Comparison of ENCODE assay signal across 8 cellular contexts in genomic region chr1:85259118-85259865, GRCh38. TPM values are rescaled to one million over a fixed set of nuclear protein-coding genes. Genes with fewer than 3 reads are reported as not detected.
A peak's percentile ranks its signal among the peaks of the same experiment; 100 is the strongest.
DNase-seq lines count a peak whose midpoint lies in the region; ATAC-seq and TF ChIP-seq lines count a peak whose summit lies in the region.

C1orf52 (minus strand) TSS chr1:85259662; CDS start chr1:85259633, 29 bp downstream.

- DNase-seq in CD14-positive monocyte (ENCODE audit: low spot score), result peak; percentile 93
- DNase-seq in NCI-H69 (lab: John Stamatoyannopoulos, UW), result peak; percentile 90
- peak; percentile 96 for DNase-seq in activated CD4-positive, alpha-beta T cell treated with anti-CD3 and anti-CD28 coated beads, Interleukin-2, amount 50 U/mL, for 1 hour
- DNase-seq in dedifferentiated amniotic fluid mesenchymal stem cell (ENCODE audit: extremely low spot score), result peak; percentile 95
- DNase-seq in left lobe of liver (ENCODE audit: low spot score), result peak; percentile 91
- peak; percentile 96 for DNase-seq in stimulated activated CD4-positive, alpha-beta T cell treated with anti-CD3 and anti-CD28 coated beads, Interleukin-2, amount 100 ng/mL, for 4 hours (ENCODE audit: low read depth)

- peaks cover 0 to 17% (median 4%) of the 10 kb centered on the region in 7 donors for H3K9me3 Mint-ChIP-seq in CD14-positive monocyte

- intact Hi-C loops in CD14-positive monocyte (cut with micrococcal nuclease), result loop anchor here (2.0 to 10.0 kb wide), 3 partner anchors 194 to 314 kb away; a partner anchor contains a TSS

- peak; percentile 99 for TF ChIP-seq CTCF in CD14-positive monocyte (IDR thresholded peaks at IDR 0.05)

- H3K4me1 Mint-ChIP-seq in CD14-positive monocyte, result peaks cover 22% of the 10 kb centered on the region

- peak within 1 kb of the TSS; percentile 94 to 98 (median 96) for H3K27ac Mint-ChIP-seq in CD14-positive monocyte

- peaks cover 32 to 48% of the 10 kb centered on the region in 2 donors for H3K36me3 Mint-ChIP-seq in CD14-positive monocyte

- ATAC-seq in GM19351 (IDR thresholded peaks at IDR 0.05; ENCODE audit: unreplicated experiment) (peak; percentile 94), HG03521 (IDR thresholded peaks at IDR 0.05; ENCODE audit: unreplicated experiment) (peak; percentile 98), left lobe of liver (peak; percentile 98)

- H3K4me3 Mint-ChIP-seq in CD14-positive monocyte, result peak within 1 kb of the TSS; percentile 90 to 98

- no peaks in the 10 kb centered on the region for H3K27me3 Mint-ChIP-seq in CD14-positive monocyte (ENCODE audit: low read depth in 3 of 3)

RNA-seq across cellular contexts. Expression of gene C1orf52, which starts in this region (rescaled TPM):
- polyA plus RNA-seq in CD14-positive monocyte, result 10 to 100 TPM; 18.5 to 19.7 TPM
- total RNA-seq in left lobe of liver, result 8.2 TPM

Comparison
In these comparisons a context has a peak if more than half of its experiments do, and no peak if none do; other contexts are left out.
1. Peak in every context shown above with its lines: DNase-seq and ATAC-seq.